In the genomic region with DNA sequence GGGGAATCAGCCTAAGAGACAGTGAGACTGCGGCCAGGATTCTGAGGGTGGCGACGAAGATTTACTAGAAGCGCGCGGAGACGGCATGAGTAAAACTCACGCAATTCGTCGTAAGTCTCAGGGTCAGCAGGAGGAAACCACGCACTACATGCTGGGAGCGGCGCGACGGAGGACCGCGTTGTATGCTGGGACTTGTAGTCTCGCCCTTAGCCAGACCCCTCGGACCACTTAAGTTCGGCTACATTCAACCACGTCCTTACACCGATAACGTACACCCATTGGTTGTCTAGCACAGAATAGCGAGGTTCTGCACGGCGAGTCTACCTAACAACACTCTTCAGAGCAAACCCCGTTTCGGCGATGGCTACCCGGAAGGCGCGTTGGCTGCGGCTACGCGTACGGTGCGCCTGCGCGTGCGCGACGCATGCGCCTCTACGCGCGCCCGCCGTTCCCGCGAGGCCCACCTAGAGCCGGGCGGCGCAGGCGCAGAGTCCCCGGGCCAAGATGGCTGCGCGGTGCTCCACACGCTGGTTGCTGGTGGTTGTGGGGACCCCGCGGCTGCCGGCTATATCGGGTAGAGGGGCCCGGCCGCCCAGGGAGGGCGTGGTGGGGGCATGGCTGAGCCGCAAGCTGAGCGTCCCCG, we compare ENCODE assay signal across 8 cellular contexts. TPM values are rescaled to one million over a fixed set of nuclear protein-coding genes. Genes with fewer than 3 reads are reported as not detected.
DNase-seq lines count a peak whose midpoint lies in the region; ATAC-seq lines count a peak whose summit lies in the region.

TSS of gene DNAJA3 (plus strand) at position 491 of the 643 bp plus-strand sequence. CDS start at position 505, 14 bp downstream.

- peak within 1 kb of the TSS; percentile 83 for H2AFZ ChIP-seq in mesenchymal stem cell (ENCODE audit: low read depth, low read length)

- in situ Hi-C loops in Caki2 (cut with HindIII; ENCODE audit: low pct_unique_long_range_greater_than_20kb, low sequenced_read_pairs), result no loop called here

- peak within 1 kb of the TSS; percentile 99 for H4K91ac ChIP-seq in mesenchymal stem cell (ENCODE audit: low read length)

- H3K27ac ChIP-seq in mesenchymal stem cell (ENCODE audit: low read length, poor library complexity, severe bottlenecking), result peak within 1 kb of the TSS; percentile 99

- H2BK12ac ChIP-seq in mesenchymal stem cell (ENCODE audit: low read length in 2 of 2), result peak within 1 kb of the TSS; percentile 40 to 59

- H3K36me3 ChIP-seq in endocrine pancreas (ENCODE audit: control insufficient read depth, insufficient read depth, low read length) (no peaks in the 10 kb centered on the region), mesenchymal stem cell (ENCODE audit: control insufficient read depth in 1 of 2, insufficient read depth in 2 of 2, low read depth in 1 of 2, low read length in 2 of 2) (peaks cover 6 to 9% of the 10 kb centered on the region in 2 experiments)

- under 1% methylated on average over 68 of the region's 68 CpGs for WGBS in mesenchymal stem cell

- peak within 1 kb of the TSS in 1 of 2 experiments; percentile 76 for H3K14ac ChIP-seq in mesenchymal stem cell (ENCODE audit: low read length in 2 of 2)

- H3K27me3 ChIP-seq in endocrine pancreas (ENCODE audit: control insufficient read depth, insufficient read depth, low read length), result no peaks in the 10 kb centered on the region
- no peaks in the 10 kb centered on the region for H3K27me3 ChIP-seq in mesenchymal stem cell (ENCODE audit: control insufficient read depth in 1 of 2, insufficient read depth in 1 of 2, low read length in 2 of 2)

- H2BK5ac ChIP-seq in mesenchymal stem cell (ENCODE audit: low read depth, low read length, poor library complexity, severe bottlenecking), result peak within 1 kb of the TSS; percentile 90

- peaks cover 8% of the 10 kb centered on the region for H3K79me1 ChIP-seq in mesenchymal stem cell (replicated peaks; ENCODE audit: low read length, poor library complexity, severe bottlenecking)

- H3K9me3 ChIP-seq in endocrine pancreas (ENCODE audit: control insufficient read depth, low read length), result no peaks in the 10 kb centered on the region
- no peaks in the 10 kb centered on the region for H3K9me3 ChIP-seq in mesenchymal stem cell (ENCODE audit: control insufficient read depth, low read length)

- H3K9ac ChIP-seq in endocrine pancreas (ENCODE audit: control insufficient read depth, insufficient read depth, low read length), result peak within 1 kb of the TSS; percentile 89
- H3K9ac ChIP-seq in mesenchymal stem cell (ENCODE audit: low read length), result peak within 1 kb of the TSS; percentile 94

- no peak within 1 kb of the TSS for H2AK5ac ChIP-seq in mesenchymal stem cell (ENCODE audit: low read length, severe bottlenecking)

- H3K18ac ChIP-seq in mesenchymal stem cell (ENCODE audit: low read depth in 1 of 2, low read length in 2 of 2), result peak within 1 kb of the TSS; percentile 97

- H3K23ac ChIP-seq in mesenchymal stem cell (ENCODE audit: low read length in 2 of 2), result peak within 1 kb of the TSS in 1 of 2 experiments; percentile 54

- no peak within 1 kb of the TSS for H2BK15ac ChIP-seq in mesenchymal stem cell (ENCODE audit: low read depth, poor library complexity, severe bottlenecking)

- peak within 1 kb of the TSS; percentile 99 for H4K8ac ChIP-seq in mesenchymal stem cell (ENCODE audit: low read length)

- H2BK120ac ChIP-seq in mesenchymal stem cell (ENCODE audit: low read depth, low read length), result peak within 1 kb of the TSS; percentile 74

- H3K4me3 ChIP-seq in endocrine pancreas (ENCODE audit: control insufficient read depth, insufficient read depth, low read length), result peak within 1 kb of the TSS; percentile 84
- H3K4me3 ChIP-seq in mesenchymal stem cell (ENCODE audit: insufficient read depth in 1 of 2, low read depth in 1 of 2, low read length in 2 of 2), result peak within 1 kb of the TSS; percentile 80 to 86

- ATAC-seq in GM21390 (IDR thresholded peaks at IDR 0.05; ENCODE audit: unreplicated experiment), result peak; percentile 82

- DNase-seq in Caki2 (ENCODE audit: low read depth) (peak; percentile 97), HUDEP-2 (lab: John Stamatoyannopoulos, UW; ENCODE audit: unreplicated experiment in 76 of 76) (peak; percentile 19 to 96 (median 84)), NOMO-1 treated with dmso at 0.1 percent for 144 hours (lab: John Stamatoyannopoulos, UW; ENCODE audit: unreplicated experiment) (peak; percentile 81), mesenchymal stem cell (peak; percentile 98)
- peak; percentile 81 to 83 (median 82) for DNase-seq in activated CD8-positive, alpha-beta memory T cell treated with anti-CD3 and anti-CD28 coated beads for 48 hours (ENCODE audit: low read depth in 2 of 3, low spot score in 2 of 3)
- DNase-seq in stimulated activated CD8-positive, alpha-beta memory T cell treated with anti-CD3 and anti-CD28 coated beads, Interleukin-12 subunit alpha, Interleukin-12 subunit beta, amount 100 ng/mL, for 24 hours (ENCODE audit: extremely low read depth), result peak; percentile 88

- H3K4me2 ChIP-seq in mesenchymal stem cell (ENCODE audit: low read length, poor library complexity, severe bottlenecking), result peak within 1 kb of the TSS; percentile 69

- peak within 1 kb of the TSS; percentile 85 to 93 for H3K4ac ChIP-seq in mesenchymal stem cell (ENCODE audit: low read depth in 1 of 2, low read length in 2 of 2)

- no peaks in the 10 kb centered on the region for H3K4me1 ChIP-seq in endocrine pancreas (ENCODE audit: control insufficient read depth, insufficient read depth, low read length)
- peaks cover 6% of the 10 kb centered on the region for H3K4me1 ChIP-seq in mesenchymal stem cell (ENCODE audit: control insufficient read depth, insufficient read depth, low read depth, low read length)

RNA-seq across cellular contexts. Expression of gene DNAJA3, which starts in this region (rescaled TPM):
- total RNA-seq in Caki2 (2014; rRNA removed; shearing (Covaris generic); ENCODE audit: low replicate concordance), result 106 and 136 TPM in 2 replicates
- 27.3 TPM for polyA plus RNA-seq in mesenchymal stem cell (2013, experiment 1 of 2)
- 27.3 TPM for polyA plus RNA-seq in mesenchymal stem cell (2013, experiment 2 of 2)

Comparison
In these comparisons a context has a peak if more than half of its experiments do, and no peak if none do; other contexts are left out.
1. Peak in every context shown above with its lines: DNase-seq, ATAC-seq, H3K4me3 ChIP-seq and H3K27ac ChIP-seq.